ENCODE assay signal across 13 cellular contexts in genomic region chr9:136586391-136586790, GRCh38.
"Had no signal": no experiment of that assay in that cellular context is flagged by ENCODE, and none has a peak within 500 bp of the region (broad histone marks: within the 10 kb centered on the region; RNA-seq: fewer than 3 reads in every experiment).

No MANE protein-coding gene starts in this region.

- H3K36me3 Mint-ChIP-seq: activated CD4-positive, alpha-beta memory T cell treated with anti-CD3 and anti-CD28 coated beads for 36 hours had no signal

- H3K27me3 ChIP-seq: ascending aorta, cardiac muscle cell, vagina had no signal

- H3K27ac ChIP-seq: ascending aorta, cardiac muscle cell, left lung, parathyroid adenoma, stomach, thoracic aorta had no signal

- H3K4me3 ChIP-seq: ascending aorta, cardiac muscle cell, left lung, skin epidermis, stomach, thoracic aorta, vagina had no signal

- H3K79me2 ChIP-seq: parathyroid adenoma had no signal

- H3K9me3 Mint-ChIP-seq: activated CD4-positive, alpha-beta memory T cell treated with anti-CD3 and anti-CD28 coated beads for 36 hours; activated naive CD8-positive, alpha-beta T cell treated with anti-CD3 and anti-CD28 coated beads, Interleukin-2, amount 50 U/mL, for 24 hours had no signal

- H3K4me3 Mint-ChIP-seq: activated CD4-positive, alpha-beta memory T cell treated with anti-CD3 and anti-CD28 coated beads for 36 hours; activated naive CD8-positive, alpha-beta T cell treated with anti-CD3 and anti-CD28 coated beads, Interleukin-2, amount 50 U/mL, for 24 hours had no signal

- H3K27ac Mint-ChIP-seq: activated CD4-positive, alpha-beta memory T cell treated with anti-CD3 and anti-CD28 coated beads for 36 hours; activated naive CD8-positive, alpha-beta T cell treated with anti-CD3 and anti-CD28 coated beads, Interleukin-2, amount 50 U/mL, for 24 hours had no signal

- H3K36me3 ChIP-seq: ascending aorta, cardiac muscle cell, left lung, stomach, thoracic aorta, vagina had no signal

- H3K4me1 ChIP-seq: parathyroid adenoma had no signal

- H3K27me3 Mint-ChIP-seq: activated CD4-positive, alpha-beta memory T cell treated with anti-CD3 and anti-CD28 coated beads for 36 hours had no signal

- DNase-seq: activated CD4-positive, alpha-beta memory T cell treated with anti-CD3 and anti-CD28 coated beads for 36 hours; activated naive CD8-positive, alpha-beta T cell treated with anti-CD3 and anti-CD28 coated beads, Interleukin-2, amount 50 U/mL, for 24 hours; activated T-cell treated with anti-CD3 and anti-CD28 coated beads, Interleukin-2, amount 50 U/mL, for 48 hours; foreskin melanocyte; T-helper 9 cell had no signal

- H2AFZ ChIP-seq: parathyroid adenoma had no signal

- H3K9ac ChIP-seq: parathyroid adenoma had no signal

- H3K9me3 ChIP-seq: ascending aorta, left lung, stomach, thoracic aorta, vagina had no signal
